ENCODE assay signal across 8 cellular contexts in the genomic region with DNA sequence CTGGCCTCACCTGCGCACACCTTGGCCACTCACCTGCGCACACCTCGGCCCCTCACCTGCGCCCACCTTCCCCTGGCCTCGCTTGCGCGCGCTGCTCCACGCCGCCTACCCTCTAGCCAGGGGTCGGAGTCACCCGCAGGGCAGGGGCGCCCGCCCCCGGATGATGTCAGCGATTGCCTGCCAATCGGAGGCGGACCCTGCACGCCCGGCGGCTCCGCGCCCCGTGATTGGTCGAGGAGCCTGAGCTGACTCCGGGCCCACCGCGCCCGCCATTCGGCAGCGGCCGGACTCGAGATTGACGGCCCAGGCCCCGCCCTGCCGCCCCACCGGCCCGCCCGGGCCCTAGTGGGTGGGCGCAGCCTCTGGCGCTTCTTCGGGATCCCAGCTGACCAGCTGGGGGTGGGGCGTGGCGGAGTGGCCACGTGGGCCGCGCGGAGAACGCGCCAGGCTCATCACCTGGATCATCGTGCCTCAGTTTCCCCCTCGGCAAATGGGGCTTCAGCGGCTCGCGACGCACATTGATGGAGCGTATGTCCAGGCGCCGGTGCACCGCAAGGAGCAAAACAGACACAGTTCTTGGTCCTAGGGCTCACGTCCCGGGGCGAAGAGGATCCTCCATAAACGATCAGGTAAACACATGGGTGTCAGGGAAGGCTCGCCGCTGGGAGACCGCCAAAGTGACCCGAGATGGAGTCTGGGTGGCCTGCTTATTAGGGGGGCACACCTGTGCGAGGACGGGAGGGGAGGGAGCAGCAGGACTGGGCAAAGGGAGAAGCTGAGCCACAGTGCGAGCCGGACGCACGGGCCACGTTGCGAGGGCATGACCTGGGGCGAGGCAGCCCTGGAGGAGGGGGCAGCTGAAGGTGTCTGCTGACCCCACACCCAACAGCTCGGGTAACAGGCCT. TPM values are rescaled to one million over a fixed set of nuclear protein-coding genes. Genes with fewer than 3 reads are reported as not detected.
A peak's percentile ranks its signal among the peaks of the same experiment; 100 is the strongest.
DNase-seq lines count a peak whose midpoint lies in the region; FAIRE-seq and TF ChIP-seq lines count a peak whose summit lies in the region.

A gene with protein sequence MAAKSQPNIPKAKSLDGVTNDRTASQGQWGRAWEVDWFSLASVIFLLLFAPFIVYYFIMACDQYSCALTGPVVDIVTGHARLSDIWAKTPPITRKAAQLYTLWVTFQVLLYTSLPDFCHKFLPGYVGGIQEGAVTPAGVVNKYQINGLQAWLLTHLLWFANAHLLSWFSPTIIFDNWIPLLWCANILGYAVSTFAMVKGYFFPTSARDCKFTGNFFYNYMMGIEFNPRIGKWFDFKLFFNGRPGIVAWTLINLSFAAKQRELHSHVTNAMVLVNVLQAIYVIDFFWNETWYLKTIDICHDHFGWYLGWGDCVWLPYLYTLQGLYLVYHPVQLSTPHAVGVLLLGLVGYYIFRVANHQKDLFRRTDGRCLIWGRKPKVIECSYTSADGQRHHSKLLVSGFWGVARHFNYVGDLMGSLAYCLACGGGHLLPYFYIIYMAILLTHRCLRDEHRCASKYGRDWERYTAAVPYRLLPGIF (minus strand): TSS at position 137 of the 905 bp plus-strand sequence. CDS start 3,441 bp downstream, outside the sequence.

- peaks cover 9% of the 10 kb centered on the region for H3K36me3 ChIP-seq in neutrophil

- peaks cover 4% of the 10 kb centered on the region for H3K9me3 Mint-ChIP-seq in HFFc6
- peaks cover 2% of the 10 kb centered on the region for H3K9me3 Mint-ChIP-seq in activated naive CD4-positive, alpha-beta T cell treated with anti-CD3 and anti-CD28 coated beads for 36 hours

- H3K4me1 Mint-ChIP-seq in HFFc6 (ENCODE audit: low read depth): peaks cover 39% of the 10 kb centered on the region
- peaks cover 40% of the 10 kb centered on the region for H3K4me1 Mint-ChIP-seq in activated naive CD4-positive, alpha-beta T cell treated with anti-CD3 and anti-CD28 coated beads for 36 hours (ENCODE audit: low read depth)

- DNase-seq in GM04504 (ENCODE audit: low read depth) (peak; percentile 79), HFFc6 (peak; percentile 91), NB4 (ENCODE audit: low read depth) (peak; percentile 98), SK-N-DZ (ENCODE audit: low spot score) (peak; percentile 95), frontal cortex (ENCODE audit: low spot score in 2 of 2) (peak; percentile 95 to 98), substantia nigra (lab: John Stamatoyannopoulos, UW) (peak; percentile 71 to 99 (median 94))
- peak; percentile 93 for DNase-seq in activated naive CD4-positive, alpha-beta T cell treated with anti-CD3 and anti-CD28 coated beads for 36 hours

- H3K27ac ChIP-seq in neutrophil (peak within 1 kb of the TSS; percentile 93), substantia nigra (ENCODE audit: low read depth, low read length, poor library complexity, severe bottlenecking) (peak within 1 kb of the TSS; percentile 93)

- peak; percentile 64 for TF ChIP-seq POLR2A in NB4 (IDR thresholded peaks at IDR 0.05; ENCODE audit: extremely low read depth, insufficient read length)

- H3K27me3 Mint-ChIP-seq in HFFc6 (ENCODE audit: insufficient read depth): no peaks in the 10 kb centered on the region
- no peaks in the 10 kb centered on the region for H3K27me3 Mint-ChIP-seq in activated naive CD4-positive, alpha-beta T cell treated with anti-CD3 and anti-CD28 coated beads for 36 hours (ENCODE audit: low read depth)

- peaks cover 20% of the 10 kb centered on the region for H3K36me3 Mint-ChIP-seq in HFFc6 (ENCODE audit: low read depth)
- peaks cover 38% of the 10 kb centered on the region for H3K36me3 Mint-ChIP-seq in activated naive CD4-positive, alpha-beta T cell treated with anti-CD3 and anti-CD28 coated beads for 36 hours (ENCODE audit: low read depth)

- no peak for FAIRE-seq in frontal cortex (lab: Jason Lieb, UNC)

- CTCF ChIA-PET in activated naive CD4-positive, alpha-beta T cell treated with anti-CD3 and anti-CD28 coated beads for 36 hours (lab: Charles Lee): no interaction called here

- H3K4me3 ChIP-seq in NB4 (ENCODE audit: low read depth, low read length) (peak within 1 kb of the TSS; percentile 85), neutrophil (ENCODE audit: low read depth in 1 of 2, low read length in 1 of 2) (peak within 1 kb of the TSS; percentile 93 to 96)

- H3K4me1 ChIP-seq in neutrophil (ENCODE audit: control insufficient read depth in 1 of 2, insufficient read depth in 1 of 2, low read depth in 1 of 2, low read length in 1 of 2): peaks cover 51 to 59% of the 10 kb centered on the region in 2 experiments

- H3K9me3 ChIP-seq in neutrophil: no peaks in the 10 kb centered on the region

- intact Hi-C loops in activated naive CD4-positive, alpha-beta T cell treated with anti-CD3 and anti-CD28 coated beads for 36 hours (cut with micrococcal nuclease): loop anchor here (2.0 to 5.0 kb wide), 2 partner anchors 40 to 774 kb away; a partner anchor contains a TSS

- no peaks in the 10 kb centered on the region for H3K27me3 ChIP-seq in neutrophil

- H3K4me3 Mint-ChIP-seq in HFFc6: peak within 1 kb of the TSS; percentile 95
- peak within 1 kb of the TSS; percentile 91 for H3K4me3 Mint-ChIP-seq in activated naive CD4-positive, alpha-beta T cell treated with anti-CD3 and anti-CD28 coated beads for 36 hours

- peak within 1 kb of the TSS; percentile 77 for H3K27ac Mint-ChIP-seq in HFFc6
- H3K27ac Mint-ChIP-seq in activated naive CD4-positive, alpha-beta T cell treated with anti-CD3 and anti-CD28 coated beads for 36 hours: peak within 1 kb of the TSS; percentile 86

- TF ChIP-seq CTCF in HFFc6 (IDR thresholded peaks at IDR 0.05) (no peak), NB4 (IDR thresholded peaks at IDR 0.05; ENCODE audit: low read depth, low read length) (no peak), neutrophil (IDR thresholded peaks at IDR 0.05) (peak; percentile 34)

RNA-seq across cellular contexts. Expression of the gene that starts here (rescaled TPM):
- total RNA-seq in HFFc6 (2021; fragmentation: NEBNext Ultra II Directional; extraction: Animal tissue kit (Norgen Biotek cat#: 25700)): 10 to 100 TPM; 44.6 to 55.9 (median 48.9) TPM
- polyA plus RNA-seq in SK-N-DZ (2014; cell fraction: cytosol; rRNA removed): 64.9 and 69.2 TPM in 2 replicates
- polyA plus RNA-seq in SK-N-DZ (2014; cell fraction: nucleus; rRNA removed): 32.5 and 37.8 TPM in 2 replicates
- total RNA-seq in activated naive CD4-positive, alpha-beta T cell treated with anti-CD3 and anti-CD28 coated beads for 36 hours: 10 to 100 TPM; 52.0 to 58.7 TPM
- 35.9 TPM for total RNA-seq in frontal cortex

Comparison
In these comparisons a context has a peak if more than half of its experiments do, and no peak if none do; other contexts are left out.
1. Peak in every context shown above with its lines: DNase-seq, H3K4me3 ChIP-seq and H3K27ac ChIP-seq.